ENCODE assay signal across 17 cellular contexts in the genomic region with DNA sequence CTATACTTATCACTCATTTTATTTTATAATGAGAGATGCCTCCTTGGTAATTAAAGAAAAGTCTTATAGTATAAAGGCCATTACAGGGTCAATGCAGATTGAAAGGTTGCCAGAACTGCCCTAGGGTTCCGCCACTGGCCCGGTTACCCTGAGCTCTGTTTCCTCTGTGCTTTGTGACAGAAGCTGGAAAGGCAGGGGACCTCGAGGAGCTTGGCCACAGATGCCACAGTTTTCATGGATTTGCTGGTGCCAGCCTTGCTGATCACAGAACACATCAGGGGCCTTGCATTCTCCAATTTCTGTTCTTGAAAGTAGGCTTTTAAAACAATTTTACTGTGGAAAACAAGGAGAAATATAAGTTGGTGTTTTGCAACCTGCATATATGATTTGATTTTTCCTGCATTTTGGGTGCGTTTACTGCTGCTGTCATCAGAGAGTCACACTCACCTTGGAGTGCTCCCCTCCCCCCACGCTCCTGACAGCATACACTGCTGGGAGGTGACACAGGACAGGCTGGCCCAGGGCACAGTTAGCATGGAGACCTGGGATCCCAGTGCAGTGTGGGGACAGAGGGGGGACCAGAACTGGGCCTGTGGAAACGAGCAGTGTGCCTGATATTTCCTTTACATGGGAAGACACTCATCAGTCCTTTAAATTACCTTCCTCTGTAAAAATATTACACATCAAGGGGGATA.
DNase-seq lines count a peak whose midpoint lies in the region; ATAC-seq and TF ChIP-seq lines count a peak whose summit lies in the region.
"Had no signal": no experiment of that assay in that cellular context is flagged by ENCODE, and none has a peak within 500 bp of the region (broad histone marks: within the 10 kb centered on the region; RNA-seq: fewer than 3 reads in every experiment).

No MANE protein-coding gene starts in this region.

- intact Hi-C loops in left cardiac atrium (cut with DNase I) = no loop called here

- peaks cover 14% of the 10 kb centered on the region for H3K27me3 Mint-ChIP-seq in brain

- H3K9me3 Mint-ChIP-seq in brain = peaks cover 0 to 8% (median 0%) of the 10 kb centered on the region in 5 experiments
- H3K9me3 Mint-ChIP-seq: CD14-positive monocyte had no signal

- peak; percentile 50 for DNase-seq in NCI-H2171 treated with DMSO at 0.1 percent for 48 hours (lab: John Stamatoyannopoulos, UW)
- no peak for DNase-seq in NCI-H2171 (lab: John Stamatoyannopoulos, UW)
- DNase-seq in G401 (ENCODE audit: low spot score) = peak; percentile 91
- peak; percentile 28 for DNase-seq in left cardiac atrium
- DNase-seq in effector CD8-positive, alpha-beta T cell (lab: John Stamatoyannopoulos, UW) = no peak
- DNase-seq in ACHN = no peak
- no peak for DNase-seq in T-helper 1 cell
- DNase-seq: 8988T, DMS79, Kasumi-1, NCI-H187, NCI-H2107, NCI-H2227 treated with DMSO at 0.1 percent for 48 hours, NCI-H510A, OCI-M1 had no signal

- H3K4me3 Mint-ChIP-seq in brain = no peak overlapping the region
- H3K4me3 Mint-ChIP-seq: CD14-positive monocyte had no signal

- peak overlapping the region; percentile 13 to 83 (median 58) for H3K27ac Mint-ChIP-seq in brain

- ATAC-seq in left cardiac atrium = peak; percentile 61

- in situ Hi-C loops in G401 (cut with HindIII; ENCODE audit: low sequenced_read_pairs) (no loop called here), ACHN (cut with HindIII; ENCODE audit: low pct_ligation_motif_present, low pct_unique_long_range_greater_than_20kb, low sequenced_read_pairs) (no loop called here)

- H3K4me1 Mint-ChIP-seq in brain = peaks cover 32% of the 10 kb centered on the region
- H3K4me1 Mint-ChIP-seq: CD14-positive monocyte had no signal

- no peaks in the 10 kb centered on the region for H3K36me3 Mint-ChIP-seq in brain
- H3K36me3 Mint-ChIP-seq: CD14-positive monocyte had no signal

- no peak for TF ChIP-seq CTCF in brain (conservative IDR thresholded peaks at IDR 0.05)

Comparison
In these comparisons a context has a peak if more than half of its experiments do, and no peak if none do; other contexts are left out.
1. DNase-seq: peak in NCI-H2171 treated with DMSO at 0.1 percent for 48 hours (single experiment), G401 (single experiment) and left cardiac atrium (single experiment); none in NCI-H2171 (single experiment), effector CD8-positive, alpha-beta T cell (single experiment), ACHN (single experiment) and T-helper 1 cell (0 of 5).